8 cellular contexts compared by ENCODE assay signal in genomic region chr3:63067999-63068645, GRCh38.
DNase-seq lines count a peak whose midpoint lies in the region; ATAC-seq and TF ChIP-seq lines count a peak whose summit lies in the region.

No MANE protein-coding gene starts in this region.

- WGBS in thyroid gland, 2 donors = 24 to 37% methylated on average over 3 of the region's 3 CpGs
- WGBS in psoas muscle, 3 donors = 34 to 37% (median 35%) methylated on average over 3 of the region's 3 CpGs

- H3K9me3 Mint-ChIP-seq in activated CD4-positive, alpha-beta T cell treated with anti-CD3 and anti-CD28 coated beads, Interleukin-2, amount 10 ng/mL, durations not matched to agents 7 days and 5 days = no peaks in the 10 kb centered on the region
- no peaks in the 10 kb centered on the region for H3K9me3 Mint-ChIP-seq in glutamatergic neuron (ENCODE audit: unreplicated experiment)

- DNase-seq in activated CD4-positive, alpha-beta T cell treated with anti-CD3 and anti-CD28 coated beads, Interleukin-2, amount 10 ng/mL, durations not matched to agents 7 days and 5 days = peak; percentile 42
- no peak for DNase-seq in activated CD4-positive, alpha-beta T cell treated with anti-CD3 and anti-CD28 coated beads for 4 hours
- DNase-seq in RPMI7951 (ENCODE audit: low read depth) (peak; percentile 48), fibroblast of mammary gland (ENCODE audit: low read depth) (peak; percentile 66), thyroid gland (peak; percentile 4 to 33), NCI-H1694 (lab: John Stamatoyannopoulos, UW) (no peak), psoas muscle (no peak), glutamatergic neuron (no peak)

- H3K4me1 Mint-ChIP-seq in activated CD4-positive, alpha-beta T cell treated with anti-CD3 and anti-CD28 coated beads, Interleukin-2, amount 10 ng/mL, durations not matched to agents 7 days and 5 days = no peaks in the 10 kb centered on the region
- no peaks in the 10 kb centered on the region for H3K4me1 Mint-ChIP-seq in glutamatergic neuron (ENCODE audit: low read depth, unreplicated experiment)

- no peaks in the 10 kb centered on the region for H3K4me1 ChIP-seq in thyroid gland
- no peaks in the 10 kb centered on the region for H3K4me1 ChIP-seq in psoas muscle

- H3K36me3 Mint-ChIP-seq in activated CD4-positive, alpha-beta T cell treated with anti-CD3 and anti-CD28 coated beads, Interleukin-2, amount 10 ng/mL, durations not matched to agents 7 days and 5 days (ENCODE audit: low read depth) = no peaks in the 10 kb centered on the region
- no peaks in the 10 kb centered on the region for H3K36me3 Mint-ChIP-seq in glutamatergic neuron (ENCODE audit: unreplicated experiment)

- TF ChIP-seq POLR2A in thyroid gland (IDR thresholded peaks at IDR 0.05) = no peak

- no peak for TF ChIP-seq CTCF in fibroblast of mammary gland (conservative IDR thresholded peaks at IDR 0.05; ENCODE audit: control insufficient read depth, insufficient read depth, low read depth, low read length)
- TF ChIP-seq CTCF in thyroid gland (IDR thresholded peaks at IDR 0.05) = no peak
- no peak for TF ChIP-seq CTCF in psoas muscle (IDR thresholded peaks at IDR 0.05)
- no peak for TF ChIP-seq CTCF in glutamatergic neuron (IDR thresholded peaks at IDR 0.05; ENCODE audit: partially characterized antibody, unreplicated experiment)

- CTCF ChIA-PET in activated CD4-positive, alpha-beta T cell treated with anti-CD3 and anti-CD28 coated beads, Interleukin-2, amount 10 ng/mL, durations not matched to agents 7 days and 5 days (lab: Charles Lee) = no interaction called here

- H3K4me3 ChIP-seq in fibroblast of mammary gland (ENCODE audit: control insufficient read depth, low read depth, low read length) (no peak overlapping the region), thyroid gland (replicated peaks in 1 of 3) (no peak overlapping the region), psoas muscle (no peak overlapping the region)

- intact Hi-C loops in thyroid gland (cut with DNase I) = no loop called here
- intact Hi-C loops in psoas muscle (cut with DNase I) = no loop called here

- H3K36me3 ChIP-seq in thyroid gland (no peaks in the 10 kb centered on the region), psoas muscle (ENCODE audit: insufficient read depth in 1 of 2, low read depth in 1 of 2) (no peaks in the 10 kb centered on the region)

- no peak overlapping the region for H3K4me3 Mint-ChIP-seq in activated CD4-positive, alpha-beta T cell treated with anti-CD3 and anti-CD28 coated beads, Interleukin-2, amount 10 ng/mL, durations not matched to agents 7 days and 5 days
- no peak overlapping the region for H3K4me3 Mint-ChIP-seq in glutamatergic neuron (ENCODE audit: unreplicated experiment)

- no peak for ATAC-seq in psoas muscle

- H3K27me3 ChIP-seq in thyroid gland (peaks cover 2% of the 10 kb centered on the region), psoas muscle (ENCODE audit: insufficient read depth in 3 of 3, low read length in 2 of 3) (no peaks in the 10 kb centered on the region)

- no peaks in the 10 kb centered on the region for H3K27me3 Mint-ChIP-seq in activated CD4-positive, alpha-beta T cell treated with anti-CD3 and anti-CD28 coated beads, Interleukin-2, amount 10 ng/mL, durations not matched to agents 7 days and 5 days
- no peaks in the 10 kb centered on the region for H3K27me3 Mint-ChIP-seq in glutamatergic neuron (ENCODE audit: unreplicated experiment)

- H3K9me3 ChIP-seq in thyroid gland (no peaks in the 10 kb centered on the region), psoas muscle (no peaks in the 10 kb centered on the region)

- H3K27ac Mint-ChIP-seq in activated CD4-positive, alpha-beta T cell treated with anti-CD3 and anti-CD28 coated beads, Interleukin-2, amount 10 ng/mL, durations not matched to agents 7 days and 5 days = no peak overlapping the region
- no peak overlapping the region for H3K27ac Mint-ChIP-seq in glutamatergic neuron (ENCODE audit: unreplicated experiment)

- H3K27ac ChIP-seq in thyroid gland (no peak overlapping the region), psoas muscle (no peak overlapping the region)

- POLR2A ChIA-PET in activated CD4-positive, alpha-beta T cell treated with anti-CD3 and anti-CD28 coated beads, Interleukin-2, amount 10 ng/mL, durations not matched to agents 7 days and 5 days (lab: Charles Lee) = no interaction called here

Comparison
In these comparisons a context has a peak if more than half of its experiments do, and no peak if none do; other contexts are left out.
1. DNase-seq: peak in activated CD4-positive, alpha-beta T cell treated with anti-CD3 and anti-CD28 coated beads, Interleukin-2, amount 10 ng/mL, durations not matched to agents 7 days and 5 days (single experiment), RPMI7951 (single experiment), fibroblast of mammary gland (single experiment) and thyroid gland (2 of 2); none in activated CD4-positive, alpha-beta T cell treated with anti-CD3 and anti-CD28 coated beads for 4 hours (0 of 2), NCI-H1694 (single experiment), psoas muscle (0 of 2) and glutamatergic neuron (single experiment).